16 cellular contexts compared by ENCODE assay signal in genomic region chr4:140267576-140267975, GRCh38.
A peak's percentile ranks its signal among the peaks of the same experiment; 100 is the strongest.
DNase-seq lines count a peak whose midpoint lies in the region; ATAC-seq and TF ChIP-seq lines count a peak whose summit lies in the region.
"Had no signal": no experiment of that assay in that cellular context is flagged by ENCODE, and none has a peak within 500 bp of the region (broad histone marks: within the 10 kb centered on the region; RNA-seq: fewer than 3 reads in every experiment).

No MANE protein-coding gene starts in this region.

- no peak for DNase-seq in HFFc6
- DNase-seq in WTC11 (ENCODE audit: low spot score) = peak; percentile 27
- DNase-seq in kidney tubule cell (ENCODE audit: low spot score) = peak; percentile 31
- DNase-seq in type B pancreatic cell (ENCODE audit: extremely low spot score, unreplicated experiment) = no peak
- no peak for DNase-seq in DMS53 (lab: John Stamatoyannopoulos, UW)
- no peak for DNase-seq in NAMALWA (ENCODE audit: low spot score)
- no peak for DNase-seq in NCI-H146 (lab: John Stamatoyannopoulos, UW)
- DNase-seq: activated B cell treated with CpG ODN at 0.5 μM for 24 hours; activated naive CD4-positive, alpha-beta T cell treated with anti-CD3 and anti-CD28 coated beads, Interleukin-2, amount 50 U/mL, for 16 hours; activated T-cell treated with anti-CD3 and anti-CD28 coated beads, Interleukin-2, amount 50 U/mL, for 1 hour; H7; hippocampal formation; NCI-H1436 treated with DMSO at 0.1 percent for 48 hours; T-helper 17 cell had no signal

- TF ChIP-seq CTCF in HFFc6 (IDR thresholded peaks at IDR 0.05) (no peak), WTC11 (IDR thresholded peaks at IDR 0.05) (no peak), type B pancreatic cell (conservative IDR thresholded peaks at IDR 0.05) (no peak)

- CTCF ChIA-PET in WTC11 (lab: Charles Lee) = interaction anchor here (1.2 to 3.6 kb wide), 3 partner anchors 15 to 92 kb away, joined by 5 to 16 read pairs (median 7); no protein-coding TSS in a partner anchor

- H3K4me3 Mint-ChIP-seq in HFFc6 = peak overlapping the region; percentile 27; the same call in 1 of the 2 replicates
- no peak overlapping the region for H3K4me3 Mint-ChIP-seq in WTC11
- peak overlapping the region; percentile 41 for H3K4me3 Mint-ChIP-seq in type B pancreatic cell
- H3K4me3 Mint-ChIP-seq: activated B cell treated with CpG ODN at 0.5 μM for 24 hours; activated CD8-positive, alpha-beta T cell treated with anti-CD3 and anti-CD28 coated beads for 36 hours; stimulated activated effector memory CD8-positive, alpha-beta T cell treated with anti-CD3 and anti-CD28 coated beads, Interleukin-12 subunit alpha, Interleukin-12 subunit beta, amount 100 ng/mL, for 72 hours; T-helper 17 cell had no signal

- H3K36me3 Mint-ChIP-seq in HFFc6 (ENCODE audit: low read depth) = no peaks in the 10 kb centered on the region
- H3K36me3 Mint-ChIP-seq in WTC11 = no peaks in the 10 kb centered on the region
- H3K36me3 Mint-ChIP-seq in type B pancreatic cell = no peaks in the 10 kb centered on the region
- H3K36me3 Mint-ChIP-seq: stimulated activated effector memory CD8-positive, alpha-beta T cell treated with anti-CD3 and anti-CD28 coated beads, Interleukin-12 subunit alpha, Interleukin-12 subunit beta, amount 100 ng/mL, for 72 hours had no signal

- peak; percentile 79 for ATAC-seq in WTC11
- ATAC-seq: activated CD8-positive, alpha-beta T cell treated with anti-CD3 and anti-CD28 coated beads for 36 hours; T-helper 17 cell had no signal

- H3K4me1 Mint-ChIP-seq in HFFc6 (ENCODE audit: low read depth) (peaks cover 30% of the 10 kb centered on the region), WTC11 (peaks cover 13% of the 10 kb centered on the region), type B pancreatic cell (ENCODE audit: unreplicated experiment) (peaks cover 18% of the 10 kb centered on the region)
- H3K4me1 Mint-ChIP-seq: T-helper 17 cell had no signal

- H3K27ac Mint-ChIP-seq in HFFc6 (peak overlapping the region; percentile 48; the same call in 1 of the 2 replicates), WTC11 (peak overlapping the region; percentile 6; the same call in 1 of the 2 replicates), type B pancreatic cell (peak overlapping the region; percentile 73)
- H3K27ac Mint-ChIP-seq: activated B cell treated with CpG ODN at 0.5 μM for 24 hours; activated CD8-positive, alpha-beta T cell treated with anti-CD3 and anti-CD28 coated beads for 36 hours; stimulated activated effector memory CD8-positive, alpha-beta T cell treated with anti-CD3 and anti-CD28 coated beads, Interleukin-12 subunit alpha, Interleukin-12 subunit beta, amount 100 ng/mL, for 72 hours; T-helper 17 cell had no signal

- H3K9me3 Mint-ChIP-seq in HFFc6 (no peaks in the 10 kb centered on the region), WTC11 (no peaks in the 10 kb centered on the region), type B pancreatic cell (no peaks in the 10 kb centered on the region)
- H3K9me3 Mint-ChIP-seq: activated B cell treated with CpG ODN at 0.5 μM for 24 hours; activated CD8-positive, alpha-beta T cell treated with anti-CD3 and anti-CD28 coated beads for 36 hours; stimulated activated effector memory CD8-positive, alpha-beta T cell treated with anti-CD3 and anti-CD28 coated beads, Interleukin-12 subunit alpha, Interleukin-12 subunit beta, amount 100 ng/mL, for 72 hours had no signal

- H3K27me3 Mint-ChIP-seq in HFFc6 (ENCODE audit: insufficient read depth) (no peaks in the 10 kb centered on the region; the same call in none of the 2 replicates), WTC11 (ENCODE audit: low read depth) (peaks cover 3% of the 10 kb centered on the region; the same call in 1 of the 2 replicates), type B pancreatic cell (no peaks in the 10 kb centered on the region)

- POLR2A ChIA-PET in WTC11 (lab: Charles Lee) = no interaction called here

TF ChIP-seq in WTC11, 78 proteins besides CTCF, POLR2A, EP300 and RAD21:
- TF ChIP-seq ATF3 (CRISPR knock-in tag; conservative IDR thresholded peaks at IDR 0.05) (no peak), ZNF317 (CRISPR knock-in tag; IDR thresholded peaks at IDR 0.05; ENCODE audit: borderline replicate concordance, low read depth) (no peak), RORB (CRISPR knock-in tag; IDR thresholded peaks at IDR 0.05) (no peak), ZNF263 (CRISPR knock-in tag; IDR thresholded peaks at IDR 0.05; ENCODE audit: low read depth) (no peak), FOXJ3 (CRISPR knock-in tag; IDR thresholded peaks at IDR 0.05; ENCODE audit: borderline replicate concordance) (no peak), TP53 (CRISPR knock-in tag; IDR thresholded peaks at IDR 0.05) (no peak), ZNF512 (CRISPR knock-in tag; IDR thresholded peaks at IDR 0.05; ENCODE audit: borderline replicate concordance) (no peak), CBFB (CRISPR knock-in tag; IDR thresholded peaks at IDR 0.05; ENCODE audit: low read depth) (no peak), OVOL2 (CRISPR knock-in tag; IDR thresholded peaks at IDR 0.05; ENCODE audit: borderline replicate concordance) (no peak), IRF2 (CRISPR knock-in tag; IDR thresholded peaks at IDR 0.05; ENCODE audit: borderline replicate concordance, low read depth) (no peak), SP1 (CRISPR knock-in tag; conservative IDR thresholded peaks at IDR 0.05) (no peak), CREB1 (CRISPR knock-in tag; IDR thresholded peaks at IDR 0.05) (no peak), JUN (CRISPR knock-in tag; IDR thresholded peaks at IDR 0.05) (no peak), NR3C1 (CRISPR knock-in tag; conservative IDR thresholded peaks at IDR 0.05; ENCODE audit: low read depth) (no peak), E2F4 (CRISPR knock-in tag; IDR thresholded peaks at IDR 0.05; ENCODE audit: borderline replicate concordance, low read depth) (no peak), TCF7 (CRISPR knock-in tag; IDR thresholded peaks at IDR 0.05; ENCODE audit: low read depth) (no peak)

Comparison
In these comparisons a context has a peak if more than half of its experiments do, and no peak if none do; other contexts are left out.
1. DNase-seq: peak in WTC11 (single experiment) and kidney tubule cell (single experiment); none in HFFc6 (single experiment), type B pancreatic cell (single experiment), DMS53 (single experiment), NAMALWA (single experiment) and NCI-H146 (single experiment).
2. H3K27ac Mint-ChIP-seq: peak in every context shown above with its lines; median percentile 73 in type B pancreatic cell; 48 in HFFc6; 6 in WTC11.